ENCODE assay signal across 18 cellular contexts in the genomic region with DNA sequence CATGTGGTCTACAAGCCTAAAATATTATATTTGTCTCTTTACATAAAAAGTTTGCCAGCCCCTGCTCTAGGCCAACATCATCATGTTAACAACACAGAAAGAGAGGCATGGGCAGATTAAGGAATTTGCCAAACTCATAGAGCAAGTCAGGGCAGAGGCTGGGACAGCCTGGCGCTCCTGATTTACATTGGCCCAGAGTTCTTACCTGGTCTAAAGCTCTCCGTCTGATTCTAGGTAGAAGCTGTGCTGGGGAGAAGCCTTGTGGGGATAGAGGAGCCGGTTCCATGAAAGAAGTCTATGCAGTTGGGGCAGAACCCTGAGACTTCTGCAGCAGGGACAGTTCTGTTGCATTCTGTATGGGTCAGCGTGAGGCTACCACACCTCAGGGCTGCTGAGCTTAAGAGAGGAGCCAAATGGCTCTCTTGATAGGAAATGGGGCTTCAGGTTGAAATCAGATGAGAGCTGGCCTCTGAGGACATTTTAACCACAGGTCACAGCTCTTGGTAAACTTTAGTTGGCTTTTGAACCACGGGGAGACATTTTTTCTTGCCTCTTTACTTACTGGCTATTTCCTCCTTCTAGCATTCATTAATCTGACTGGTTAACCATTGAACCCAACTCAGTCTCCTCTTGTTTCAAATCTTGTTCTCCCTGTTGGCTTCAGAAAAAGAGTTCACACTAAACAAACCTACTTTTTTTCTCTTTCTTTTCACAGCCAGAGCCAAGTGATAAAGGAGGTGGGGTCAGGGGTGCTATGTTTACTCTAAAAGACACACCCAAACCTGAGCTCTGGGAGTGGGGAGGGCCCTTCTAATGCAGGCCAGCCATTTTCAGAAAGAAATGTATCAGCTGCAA.
DNase-seq lines count a peak whose midpoint lies in the region; ATAC-seq, FAIRE-seq and TF ChIP-seq lines count a peak whose summit lies in the region.
"Had no signal": no experiment of that assay in that cellular context is flagged by ENCODE, and none has a peak within 500 bp of the region (broad histone marks: within the 10 kb centered on the region; RNA-seq: fewer than 3 reads in every experiment).

No MANE protein-coding gene starts in this region.

- H3K4me3 Mint-ChIP-seq in endodermal cell = no peak overlapping the region
- H3K4me3 Mint-ChIP-seq: activated CD8-positive, alpha-beta T cell treated with anti-CD3 and anti-CD28 coated beads for 36 hours; naive thymus-derived CD4-positive, alpha-beta T cell had no signal

- peaks cover 38% of the 10 kb centered on the region for H3K4me1 Mint-ChIP-seq in endodermal cell

- H3K9me3 Mint-ChIP-seq in endodermal cell = peaks cover 9% of the 10 kb centered on the region
- H3K9me3 Mint-ChIP-seq: activated CD8-positive, alpha-beta T cell treated with anti-CD3 and anti-CD28 coated beads for 36 hours had no signal

- H3K4me3 ChIP-seq in endodermal cell (ENCODE audit: low read length) = no peak overlapping the region
- no peak overlapping the region for H3K4me3 ChIP-seq in pancreas
- H3K4me3 ChIP-seq: gastroesophageal sphincter, SJCRH30, uterus had no signal

- FAIRE-seq in pancreas (lab: Jason Lieb, UNC) (no peak), frontal cortex (lab: Jason Lieb, UNC) (no peak)
- FAIRE-seq: astrocyte, D721Med had no signal

- intact Hi-C loops in pancreas (cut with DNase I) = no loop called here

- TF ChIP-seq CTCF in endodermal cell (conservative IDR thresholded peaks at IDR 0.05) = no peak
- no peak for TF ChIP-seq CTCF in pancreas (IDR thresholded peaks at IDR 0.05)
- no peak for TF ChIP-seq CTCF in GM13977 (IDR thresholded peaks at IDR 0.05; ENCODE audit: extremely low read depth, insufficient read depth, missing control alignments)

- no peaks in the 10 kb centered on the region for H3K36me3 ChIP-seq in endodermal cell (ENCODE audit: control insufficient read depth, insufficient read depth, low read length)
- no peaks in the 10 kb centered on the region for H3K36me3 ChIP-seq in pancreas
- H3K36me3 ChIP-seq: gastroesophageal sphincter, SJCRH30, uterus had no signal

- H3K36me3 Mint-ChIP-seq in endodermal cell (ENCODE audit: low read depth) = no peaks in the 10 kb centered on the region

- in situ Hi-C loops in GM13977 (cut with MboI; ENCODE audit: low pct_unique_long_range_greater_than_20kb, low sequenced_read_pairs, unreplicated experiment) = no loop called here

- ATAC-seq in GM19324 (IDR thresholded peaks at IDR 0.05; ENCODE audit: low FRiP score, unreplicated experiment) = peak; percentile 58
- peak; percentile 59 for ATAC-seq in HG03139 (IDR thresholded peaks at IDR 0.05; ENCODE audit: unreplicated experiment)
- ATAC-seq in pancreas = peak; percentile 80 to 90 (median 86)
- ATAC-seq in HG03520 (IDR thresholded peaks at IDR 0.05; ENCODE audit: unreplicated experiment) = no peak
- ATAC-seq: activated CD8-positive, alpha-beta T cell treated with anti-CD3 and anti-CD28 coated beads for 36 hours; gastroesophageal sphincter; naive thymus-derived CD4-positive, alpha-beta T cell had no signal

- H3K27me3 Mint-ChIP-seq in endodermal cell (ENCODE audit: insufficient read depth) = peaks cover 7% of the 10 kb centered on the region

- H3K4me1 ChIP-seq in endodermal cell (ENCODE audit: control insufficient read depth, insufficient read depth, low read length) (peaks cover 18% of the 10 kb centered on the region), pancreas (peaks cover 33 to 53% (median 47%) of the 10 kb centered on the region in 3 donors)
- H3K4me1 ChIP-seq: gastroesophageal sphincter, SJCRH30, uterus had no signal

- no peak overlapping the region for H3K9ac ChIP-seq in endodermal cell (ENCODE audit: extremely low read depth, low read length, poor library complexity, severe bottlenecking)

- DNase-seq in endodermal cell (peak; percentile 42), pancreas (peak in 4 of 6 donors; percentile 57 to 83 (median 76)), frontal cortex (ENCODE audit: low spot score in 2 of 2) (no peak), GM13977 (ENCODE audit: low spot score) (no peak)
- DNase-seq in activated CD4-positive, alpha-beta T cell treated with anti-CD3 and anti-CD28 coated beads for 1 hour = no peak
- DNase-seq: activated CD8-positive, alpha-beta T cell treated with anti-CD3 and anti-CD28 coated beads for 36 hours; naive thymus-derived CD4-positive, alpha-beta T cell; NCI-H2029; SJCRH30; stimulated activated CD4-positive, alpha-beta T cell treated with anti-CD3 and anti-CD28 coated beads, Interleukin-4, amount 100 ng/mL, for 1 hour; uterus had no signal

- H3K9me3 ChIP-seq in endodermal cell (ENCODE audit: control insufficient read depth, low read length) = no peaks in the 10 kb centered on the region
- no peaks in the 10 kb centered on the region for H3K9me3 ChIP-seq in pancreas
- H3K9me3 ChIP-seq: gastroesophageal sphincter, uterus had no signal

- H3K27ac ChIP-seq in endodermal cell (ENCODE audit: low read depth, low read length) = no peak overlapping the region
- peak overlapping the region; percentile 83 to 89 (median 86) for H3K27ac ChIP-seq in pancreas
- H3K27ac ChIP-seq: gastroesophageal sphincter, HL-60, SJCRH30, uterus had no signal

- peak overlapping the region; percentile 59 for H3K27ac Mint-ChIP-seq in endodermal cell
- H3K27ac Mint-ChIP-seq: activated CD8-positive, alpha-beta T cell treated with anti-CD3 and anti-CD28 coated beads for 36 hours; naive thymus-derived CD4-positive, alpha-beta T cell had no signal

- H3K27me3 ChIP-seq in endodermal cell (ENCODE audit: control insufficient read depth, insufficient read depth, low read length, poor library complexity, severe bottlenecking) (peaks cover 12% of the 10 kb centered on the region), pancreas (no peaks in the 10 kb centered on the region)
- H3K27me3 ChIP-seq: gastroesophageal sphincter, SJCRH30, uterus had no signal

- WGBS in endodermal cell (ENCODE audit: insufficient coverage in 1 of 2, insufficient read length in 1 of 2), 2 experiments = 90 to 92% methylated on average over 2 to 5 of the region's 5 CpGs
- 15 to 17% methylated on average over 5 of the region's 5 CpGs for WGBS in pancreas, 2 donors

Comparison
In these comparisons a context has a peak if more than half of its experiments do, and no peak if none do; other contexts are left out.
1. DNase-seq: peak in endodermal cell (single experiment) and pancreas (4 of 6); none in activated CD4-positive, alpha-beta T cell treated with anti-CD3 and anti-CD28 coated beads for 1 hour (single experiment), frontal cortex (0 of 2) and GM13977 (single experiment).